ENCODE assay signal across 18 cellular contexts in genomic region chr2:15768142-15769088, GRCh38.
"Had no signal": no experiment of that assay in that cellular context is flagged by ENCODE, and none has a peak within 500 bp of the region (broad histone marks: within the 10 kb centered on the region; RNA-seq: fewer than 3 reads in every experiment).

No MANE protein-coding gene starts in this region.

- H3K4me3 Mint-ChIP-seq: activated CD4-positive, alpha-beta T cell treated with anti-CD3 and anti-CD28 coated beads, Interleukin-2, amount 10 ng/mL, durations not matched to agents 24 days and 14 days; activated CD8-positive, alpha-beta T cell treated with anti-CD3 and anti-CD28 coated beads for 36 hours; activated naive CD4-positive, alpha-beta T cell treated with anti-CD3 and anti-CD28 coated beads for 36 hours; brain; central memory CD8-positive, alpha-beta T cell; stimulated activated naive B cell treated with anti-CD40 and anti-IgM and Interleukin-4, amounts not matched to agents 10 μg/mL and 1 μg/mL and 100 μg/mL, for 72 hours had no signal

- H3K27me3 Mint-ChIP-seq: activated CD4-positive, alpha-beta T cell treated with anti-CD3 and anti-CD28 coated beads, Interleukin-2, amount 10 ng/mL, durations not matched to agents 24 days and 14 days; activated CD8-positive, alpha-beta T cell treated with anti-CD3 and anti-CD28 coated beads for 36 hours had no signal

- H3K27me3 ChIP-seq: colonic mucosa, left lung, sigmoid colon, upper lobe of right lung had no signal

- H3K27ac ChIP-seq: colonic mucosa, left lung, sigmoid colon, thoracic aorta, upper lobe of right lung had no signal

- H3K9me3 ChIP-seq: colonic mucosa, left lung, sigmoid colon, thoracic aorta, upper lobe of right lung had no signal

- H3K9me3 Mint-ChIP-seq: activated CD4-positive, alpha-beta T cell treated with anti-CD3 and anti-CD28 coated beads, Interleukin-2, amount 10 ng/mL, durations not matched to agents 24 days and 14 days; activated CD8-positive, alpha-beta T cell treated with anti-CD3 and anti-CD28 coated beads for 36 hours; activated naive CD4-positive, alpha-beta T cell treated with anti-CD3 and anti-CD28 coated beads for 36 hours; central memory CD8-positive, alpha-beta T cell; stimulated activated naive B cell treated with anti-CD40 and anti-IgM and Interleukin-4, amounts not matched to agents 10 μg/mL and 1 μg/mL and 100 μg/mL, for 72 hours had no signal

- H3K27ac Mint-ChIP-seq: activated CD4-positive, alpha-beta T cell treated with anti-CD3 and anti-CD28 coated beads, Interleukin-2, amount 10 ng/mL, durations not matched to agents 24 days and 14 days; activated CD8-positive, alpha-beta T cell treated with anti-CD3 and anti-CD28 coated beads for 36 hours; activated naive CD4-positive, alpha-beta T cell treated with anti-CD3 and anti-CD28 coated beads for 36 hours; brain; stimulated activated naive B cell treated with anti-CD40 and anti-IgM and Interleukin-4, amounts not matched to agents 10 μg/mL and 1 μg/mL and 100 μg/mL, for 72 hours had no signal

- H3K4me1 ChIP-seq: colonic mucosa, left lung, sigmoid colon, upper lobe of right lung had no signal

- H3K36me3 ChIP-seq: colonic mucosa, left lung, sigmoid colon, thoracic aorta, upper lobe of right lung had no signal

- H3K4me1 Mint-ChIP-seq: activated CD4-positive, alpha-beta T cell treated with anti-CD3 and anti-CD28 coated beads, Interleukin-2, amount 10 ng/mL, durations not matched to agents 24 days and 14 days; central memory CD8-positive, alpha-beta T cell had no signal

- H3K4me3 ChIP-seq: colonic mucosa, left lung, sigmoid colon, thoracic aorta, upper lobe of right lung had no signal

- DNase-seq: activated CD4-positive, alpha-beta T cell treated with anti-CD3 and anti-CD28 coated beads, Interleukin-2, amount 10 ng/mL, durations not matched to agents 24 days and 14 days; activated CD8-positive, alpha-beta T cell treated with anti-CD3 and anti-CD28 coated beads for 36 hours; activated naive CD4-positive, alpha-beta T cell treated with anti-CD3 and anti-CD28 coated beads for 36 hours; activated T-cell treated with anti-CD3 and anti-CD28 coated beads, Interleukin-2, amount 50 U/mL, for 1 hour; colonic mucosa; erythroblast; foreskin melanocyte; glutamatergic neuron; hippocampal formation; kidney; left lung; sigmoid colon; stimulated activated CD4-positive, alpha-beta T cell treated with anti-CD3 and anti-CD28 coated beads, Interleukin-4, amount 100 ng/mL, for 4 hours; stimulated activated naive B cell treated with anti-CD40 and anti-IgM and Interleukin-4, amounts not matched to agents 10 μg/mL and 1 μg/mL and 100 μg/mL, for 72 hours; upper lobe of right lung had no signal

- H3K36me3 Mint-ChIP-seq: brain; stimulated activated naive B cell treated with anti-CD40 and anti-IgM and Interleukin-4, amounts not matched to agents 10 μg/mL and 1 μg/mL and 100 μg/mL, for 72 hours had no signal
